ENCODE assay signal across 1 cellular context in the genomic region with DNA sequence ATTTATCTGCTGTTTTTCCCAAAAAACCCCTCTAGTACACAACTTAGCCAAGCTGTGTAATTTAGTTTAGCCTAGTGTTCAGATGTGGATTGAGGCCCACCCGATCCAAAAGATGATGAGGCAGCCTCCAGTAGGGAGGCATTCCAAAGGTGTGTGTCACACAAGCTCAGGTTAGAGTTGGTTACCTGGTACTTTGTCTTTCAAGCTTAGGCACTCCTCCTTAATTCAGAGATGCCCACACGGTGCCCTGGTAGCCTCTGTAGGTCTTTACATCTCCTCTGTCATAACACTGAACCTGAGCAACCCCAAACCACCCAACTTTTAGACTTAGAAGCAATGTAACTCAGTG.
TF ChIP-seq lines count a peak whose summit lies in the region.

No MANE protein-coding gene starts in this region.

TF ChIP-seq in GM23338, 12 proteins besides CTCF, POLR2A, EP300 and RAD21 (continued from another document):
- TF ChIP-seq, protein P1, sequence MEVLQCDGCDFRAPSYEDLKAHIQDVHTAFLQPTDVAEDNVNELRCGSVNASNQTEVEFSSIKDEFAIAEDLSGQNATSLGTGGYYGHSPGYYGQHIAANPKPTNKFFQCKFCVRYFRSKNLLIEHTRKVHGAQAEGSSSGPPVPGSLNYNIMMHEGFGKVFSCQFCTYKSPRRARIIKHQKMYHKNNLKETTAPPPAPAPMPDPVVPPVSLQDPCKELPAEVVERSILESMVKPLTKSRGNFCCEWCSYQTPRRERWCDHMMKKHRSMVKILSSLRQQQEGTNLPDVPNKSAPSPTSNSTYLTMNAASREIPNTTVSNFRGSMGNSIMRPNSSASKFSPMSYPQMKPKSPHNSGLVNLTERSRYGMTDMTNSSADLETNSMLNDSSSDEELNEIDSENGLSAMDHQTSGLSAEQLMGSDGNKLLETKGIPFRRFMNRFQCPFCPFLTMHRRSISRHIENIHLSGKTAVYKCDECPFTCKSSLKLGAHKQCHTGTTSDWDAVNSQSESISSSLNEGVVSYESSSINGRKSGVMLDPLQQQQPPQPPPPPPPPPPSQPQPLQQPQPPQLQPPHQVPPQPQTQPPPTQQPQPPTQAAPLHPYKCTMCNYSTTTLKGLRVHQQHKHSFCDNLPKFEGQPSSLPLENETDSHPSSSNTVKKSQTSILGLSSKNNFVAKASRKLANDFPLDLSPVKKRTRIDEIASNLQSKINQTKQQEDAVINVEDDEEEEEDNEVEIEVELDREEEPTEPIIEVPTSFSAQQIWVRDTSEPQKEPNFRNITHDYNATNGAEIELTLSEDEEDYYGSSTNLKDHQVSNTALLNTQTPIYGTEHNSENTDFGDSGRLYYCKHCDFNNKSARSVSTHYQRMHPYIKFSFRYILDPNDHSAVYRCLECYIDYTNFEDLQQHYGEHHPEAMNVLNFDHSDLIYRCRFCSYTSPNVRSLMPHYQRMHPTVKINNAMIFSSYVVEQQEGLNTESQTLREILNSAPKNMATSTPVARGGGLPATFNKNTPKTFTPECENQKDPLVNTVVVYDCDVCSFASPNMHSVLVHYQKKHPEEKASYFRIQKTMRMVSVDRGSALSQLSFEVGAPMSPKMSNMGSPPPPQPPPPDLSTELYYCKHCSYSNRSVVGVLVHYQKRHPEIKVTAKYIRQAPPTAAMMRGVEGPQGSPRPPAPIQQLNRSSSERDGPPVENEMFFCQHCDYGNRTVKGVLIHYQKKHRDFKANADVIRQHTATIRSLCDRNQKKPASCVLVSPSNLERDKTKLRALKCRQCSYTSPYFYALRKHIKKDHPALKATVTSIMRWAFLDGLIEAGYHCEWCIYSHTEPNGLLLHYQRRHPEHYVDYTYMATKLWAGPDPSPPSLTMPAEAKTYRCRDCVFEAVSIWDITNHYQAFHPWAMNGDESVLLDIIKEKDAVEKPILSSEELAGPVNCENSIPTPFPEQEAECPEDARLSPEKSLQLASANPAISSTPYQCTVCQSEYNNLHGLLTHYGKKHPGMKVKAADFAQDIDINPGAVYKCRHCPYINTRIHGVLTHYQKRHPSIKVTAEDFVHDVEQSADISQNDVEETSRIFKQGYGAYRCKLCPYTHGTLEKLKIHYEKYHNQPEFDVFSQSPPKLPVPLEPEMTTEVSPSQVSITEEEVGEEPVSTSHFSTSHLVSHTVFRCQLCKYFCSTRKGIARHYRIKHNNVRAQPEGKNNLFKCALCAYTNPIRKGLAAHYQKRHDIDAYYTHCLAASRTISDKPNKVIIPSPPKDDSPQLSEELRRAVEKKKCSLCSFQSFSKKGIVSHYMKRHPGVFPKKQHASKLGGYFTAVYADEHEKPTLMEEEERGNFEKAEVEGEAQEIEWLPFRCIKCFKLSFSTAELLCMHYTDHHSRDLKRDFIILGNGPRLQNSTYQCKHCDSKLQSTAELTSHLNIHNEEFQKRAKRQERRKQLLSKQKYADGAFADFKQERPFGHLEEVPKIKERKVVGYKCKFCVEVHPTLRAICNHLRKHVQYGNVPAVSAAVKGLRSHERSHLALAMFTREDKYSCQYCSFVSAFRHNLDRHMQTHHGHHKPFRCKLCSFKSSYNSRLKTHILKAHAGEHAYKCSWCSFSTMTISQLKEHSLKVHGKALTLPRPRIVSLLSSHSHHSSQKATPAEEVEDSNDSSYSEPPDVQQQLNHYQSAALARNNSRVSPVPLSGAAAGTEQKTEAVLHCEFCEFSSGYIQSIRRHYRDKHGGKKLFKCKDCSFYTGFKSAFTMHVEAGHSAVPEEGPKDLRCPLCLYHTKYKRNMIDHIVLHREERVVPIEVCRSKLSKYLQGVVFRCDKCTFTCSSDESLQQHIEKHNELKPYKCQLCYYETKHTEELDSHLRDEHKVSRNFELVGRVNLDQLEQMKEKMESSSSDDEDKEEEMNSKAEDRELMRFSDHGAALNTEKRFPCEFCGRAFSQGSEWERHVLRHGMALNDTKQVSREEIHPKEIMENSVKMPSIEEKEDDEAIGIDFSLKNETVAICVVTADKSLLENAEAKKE (CRISPR knock-in tag; IDR thresholded peaks at IDR 0.05): no peak
- TF ChIP-seq EZH2 (IDR thresholded peaks at IDR 0.05; ENCODE audit: low read depth, unreplicated experiment) (no peak), NANOG (IDR thresholded peaks at IDR 0.05; ENCODE audit: borderline replicate concordance) (no peak), JUNB (IDR thresholded peaks at IDR 0.05; ENCODE audit: unreplicated experiment) (no peak), CREB1 (CRISPR knock-in tag; IDR thresholded peaks at IDR 0.05; ENCODE audit: low read depth) (no peak), STAT1 (IDR thresholded peaks at IDR 0.05; ENCODE audit: unreplicated experiment) (no peak), POLR2AphosphoS5 (IDR thresholded peaks at IDR 0.05; ENCODE audit: low read depth) (no peak), ZNF331 (CRISPR knock-in tag; IDR thresholded peaks at IDR 0.05; ENCODE audit: low read depth) (no peak), EZH2phosphoT487 (IDR thresholded peaks at IDR 0.05; ENCODE audit: unreplicated experiment) (no peak)
- TF ChIP-seq, protein P2, sequence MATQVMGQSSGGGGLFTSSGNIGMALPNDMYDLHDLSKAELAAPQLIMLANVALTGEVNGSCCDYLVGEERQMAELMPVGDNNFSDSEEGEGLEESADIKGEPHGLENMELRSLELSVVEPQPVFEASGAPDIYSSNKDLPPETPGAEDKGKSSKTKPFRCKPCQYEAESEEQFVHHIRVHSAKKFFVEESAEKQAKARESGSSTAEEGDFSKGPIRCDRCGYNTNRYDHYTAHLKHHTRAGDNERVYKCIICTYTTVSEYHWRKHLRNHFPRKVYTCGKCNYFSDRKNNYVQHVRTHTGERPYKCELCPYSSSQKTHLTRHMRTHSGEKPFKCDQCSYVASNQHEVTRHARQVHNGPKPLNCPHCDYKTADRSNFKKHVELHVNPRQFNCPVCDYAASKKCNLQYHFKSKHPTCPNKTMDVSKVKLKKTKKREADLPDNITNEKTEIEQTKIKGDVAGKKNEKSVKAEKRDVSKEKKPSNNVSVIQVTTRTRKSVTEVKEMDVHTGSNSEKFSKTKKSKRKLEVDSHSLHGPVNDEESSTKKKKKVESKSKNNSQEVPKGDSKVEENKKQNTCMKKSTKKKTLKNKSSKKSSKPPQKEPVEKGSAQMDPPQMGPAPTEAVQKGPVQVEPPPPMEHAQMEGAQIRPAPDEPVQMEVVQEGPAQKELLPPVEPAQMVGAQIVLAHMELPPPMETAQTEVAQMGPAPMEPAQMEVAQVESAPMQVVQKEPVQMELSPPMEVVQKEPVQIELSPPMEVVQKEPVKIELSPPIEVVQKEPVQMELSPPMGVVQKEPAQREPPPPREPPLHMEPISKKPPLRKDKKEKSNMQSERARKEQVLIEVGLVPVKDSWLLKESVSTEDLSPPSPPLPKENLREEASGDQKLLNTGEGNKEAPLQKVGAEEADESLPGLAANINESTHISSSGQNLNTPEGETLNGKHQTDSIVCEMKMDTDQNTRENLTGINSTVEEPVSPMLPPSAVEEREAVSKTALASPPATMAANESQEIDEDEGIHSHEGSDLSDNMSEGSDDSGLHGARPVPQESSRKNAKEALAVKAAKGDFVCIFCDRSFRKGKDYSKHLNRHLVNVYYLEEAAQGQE (IDR thresholded peaks at IDR 0.05; ENCODE audit: unreplicated experiment): no peak
- TF ChIP-seq, protein P3, sequence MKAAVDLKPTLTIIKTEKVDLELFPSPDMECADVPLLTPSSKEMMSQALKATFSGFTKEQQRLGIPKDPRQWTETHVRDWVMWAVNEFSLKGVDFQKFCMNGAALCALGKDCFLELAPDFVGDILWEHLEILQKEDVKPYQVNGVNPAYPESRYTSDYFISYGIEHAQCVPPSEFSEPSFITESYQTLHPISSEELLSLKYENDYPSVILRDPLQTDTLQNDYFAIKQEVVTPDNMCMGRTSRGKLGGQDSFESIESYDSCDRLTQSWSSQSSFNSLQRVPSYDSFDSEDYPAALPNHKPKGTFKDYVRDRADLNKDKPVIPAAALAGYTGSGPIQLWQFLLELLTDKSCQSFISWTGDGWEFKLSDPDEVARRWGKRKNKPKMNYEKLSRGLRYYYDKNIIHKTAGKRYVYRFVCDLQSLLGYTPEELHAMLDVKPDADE (IDR thresholded peaks at IDR 0.05): no peak
